Comparison of ENCODE assay signal across 2 cellular contexts in the genomic region with DNA sequence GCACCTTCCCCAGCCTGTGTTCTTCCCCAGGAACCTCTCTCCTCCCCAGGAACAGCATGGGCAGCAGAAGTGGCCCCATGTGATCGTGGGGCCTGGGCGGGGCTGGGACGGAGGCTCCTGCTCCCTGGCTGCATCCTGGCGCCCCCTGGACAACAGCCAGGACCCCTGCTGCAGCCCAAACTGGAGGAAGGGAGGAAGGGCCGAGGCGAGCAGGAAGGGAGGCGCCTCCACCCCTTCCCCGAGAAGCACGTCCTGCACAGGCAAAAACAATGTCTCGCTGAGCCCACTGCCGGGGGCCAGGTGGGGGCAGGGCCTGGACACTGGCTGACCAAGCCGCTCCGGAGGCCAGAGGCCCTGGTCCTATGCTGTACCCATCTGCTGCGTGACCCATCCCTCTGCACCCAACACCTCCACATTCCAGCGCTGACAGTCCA.
TF ChIP-seq lines count a peak whose summit lies in the region.

No MANE protein-coding gene starts in this region.

TF ChIP-seq in PFSK-1, 5 proteins besides CTCF, POLR2A, EP300 and RAD21:
- TF ChIP-seq POLR2AphosphoS5 (IDR thresholded peaks at IDR 0.05; ENCODE audit: low read depth, low read length) = no peak; the same call in 1 of the 2 replicates
- no peak for TF ChIP-seq TAF1 (IDR thresholded peaks at IDR 0.05; ENCODE audit: borderline replicate concordance, insufficient read depth, low read length)
- TF ChIP-seq, protein P1, sequence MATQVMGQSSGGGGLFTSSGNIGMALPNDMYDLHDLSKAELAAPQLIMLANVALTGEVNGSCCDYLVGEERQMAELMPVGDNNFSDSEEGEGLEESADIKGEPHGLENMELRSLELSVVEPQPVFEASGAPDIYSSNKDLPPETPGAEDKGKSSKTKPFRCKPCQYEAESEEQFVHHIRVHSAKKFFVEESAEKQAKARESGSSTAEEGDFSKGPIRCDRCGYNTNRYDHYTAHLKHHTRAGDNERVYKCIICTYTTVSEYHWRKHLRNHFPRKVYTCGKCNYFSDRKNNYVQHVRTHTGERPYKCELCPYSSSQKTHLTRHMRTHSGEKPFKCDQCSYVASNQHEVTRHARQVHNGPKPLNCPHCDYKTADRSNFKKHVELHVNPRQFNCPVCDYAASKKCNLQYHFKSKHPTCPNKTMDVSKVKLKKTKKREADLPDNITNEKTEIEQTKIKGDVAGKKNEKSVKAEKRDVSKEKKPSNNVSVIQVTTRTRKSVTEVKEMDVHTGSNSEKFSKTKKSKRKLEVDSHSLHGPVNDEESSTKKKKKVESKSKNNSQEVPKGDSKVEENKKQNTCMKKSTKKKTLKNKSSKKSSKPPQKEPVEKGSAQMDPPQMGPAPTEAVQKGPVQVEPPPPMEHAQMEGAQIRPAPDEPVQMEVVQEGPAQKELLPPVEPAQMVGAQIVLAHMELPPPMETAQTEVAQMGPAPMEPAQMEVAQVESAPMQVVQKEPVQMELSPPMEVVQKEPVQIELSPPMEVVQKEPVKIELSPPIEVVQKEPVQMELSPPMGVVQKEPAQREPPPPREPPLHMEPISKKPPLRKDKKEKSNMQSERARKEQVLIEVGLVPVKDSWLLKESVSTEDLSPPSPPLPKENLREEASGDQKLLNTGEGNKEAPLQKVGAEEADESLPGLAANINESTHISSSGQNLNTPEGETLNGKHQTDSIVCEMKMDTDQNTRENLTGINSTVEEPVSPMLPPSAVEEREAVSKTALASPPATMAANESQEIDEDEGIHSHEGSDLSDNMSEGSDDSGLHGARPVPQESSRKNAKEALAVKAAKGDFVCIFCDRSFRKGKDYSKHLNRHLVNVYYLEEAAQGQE (IDR thresholded peaks at IDR 0.05; ENCODE audit: insufficient read depth in 1 of 2, low read depth in 2 of 2, low read length in 2 of 2) = peak in 1 of 2 experiments; percentile 53; a peak in 1 of 4 replicates
- no peak for TF ChIP-seq SIN3A (IDR thresholded peaks at IDR 0.05; ENCODE audit: borderline replicate concordance, insufficient read depth, low read length)
- peak; percentile 26 for TF ChIP-seq FOXP2 (optimal IDR thresholded peaks at IDR 0.05; ENCODE audit: borderline replicate concordance, extremely low read depth, extremely low read length, insufficient read depth)

TF ChIP-seq in endothelial cell of umbilical vein, 7 proteins besides CTCF, POLR2A, EP300 and RAD21:
- TF ChIP-seq POLR2AphosphoS5 (IDR thresholded peaks at IDR 0.05; ENCODE audit: insufficient read depth, low read depth, low read length) (peak; percentile 9), MYC (IDR thresholded peaks at IDR 0.05; ENCODE audit: low read depth, low read length) (peak; percentile 8), FOS (IDR thresholded peaks at IDR 0.05; ENCODE audit: borderline replicate concordance, insufficient read depth, low read length) (no peak), EZH2 (IDR thresholded peaks at IDR 0.05; ENCODE audit: borderline replicate concordance, low read depth, low read length, severe bottlenecking) (no peak)
